Comparison of ENCODE assay signal across 10 cellular contexts in the genomic region with DNA sequence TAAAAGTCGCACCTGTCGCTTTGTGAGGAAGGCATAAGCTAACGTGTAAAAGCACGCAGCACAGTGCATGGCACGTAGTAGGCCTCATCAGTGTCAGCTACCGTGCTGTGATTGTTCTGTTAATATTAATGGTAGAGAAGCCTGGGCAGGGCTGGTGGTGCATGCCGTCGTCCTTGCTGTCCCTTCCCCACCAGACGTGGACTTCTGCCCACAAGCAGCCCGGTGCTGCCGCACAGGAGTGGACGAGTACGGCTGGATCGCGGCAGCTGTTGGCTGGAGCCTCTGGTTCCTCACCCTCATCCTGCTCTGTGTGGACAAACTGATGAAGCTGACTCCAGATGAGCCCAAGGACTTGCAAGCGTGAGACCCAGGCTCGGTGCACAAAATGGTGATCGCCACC. TPM values are rescaled to one million over a fixed set of nuclear protein-coding genes. Genes with fewer than 3 reads are reported as not detected.
"Had no signal": no experiment of that assay in that cellular context is flagged by ENCODE, and none has a peak within 500 bp of the region (broad histone marks: within the 10 kb centered on the region; RNA-seq: fewer than 3 reads in every experiment).

No MANE protein-coding gene starts in this region.

- H3K4me2 ChIP-seq: GM23338 had no signal

- H3K4me3 ChIP-seq: GM23338, HAP-1 had no signal

- FAIRE-seq: HTR-8/SVneo had no signal

- DNase-seq: H7, HFFc6, KG1 had no signal

- H3K9me3 ChIP-seq: HAP-1 had no signal

- ATAC-seq: GM23338, HCT116 had no signal

- H2AFZ ChIP-seq: GM23338 had no signal

- H3K36me3 ChIP-seq: HAP-1 had no signal

- H3K4me1 ChIP-seq: HAP-1 had no signal

RNA-seq across cellular contexts. Expression of a gene that starts 4.7 kb away (rescaled TPM):
- total RNA-seq: HT-29 had no signal
- polyA plus RNA-seq: IgD-negative memory B cell had no signal

RNA-seq across cellular contexts. Expression of a gene that starts 4.9 kb away (rescaled TPM):
- total RNA-seq: GM23338, H4, H7, HFFc6, HT-29 had no signal
- polyA plus RNA-seq: IgD-negative memory B cell had no signal
